Comparison of ENCODE assay signal across 9 cellular contexts in the genomic region with DNA sequence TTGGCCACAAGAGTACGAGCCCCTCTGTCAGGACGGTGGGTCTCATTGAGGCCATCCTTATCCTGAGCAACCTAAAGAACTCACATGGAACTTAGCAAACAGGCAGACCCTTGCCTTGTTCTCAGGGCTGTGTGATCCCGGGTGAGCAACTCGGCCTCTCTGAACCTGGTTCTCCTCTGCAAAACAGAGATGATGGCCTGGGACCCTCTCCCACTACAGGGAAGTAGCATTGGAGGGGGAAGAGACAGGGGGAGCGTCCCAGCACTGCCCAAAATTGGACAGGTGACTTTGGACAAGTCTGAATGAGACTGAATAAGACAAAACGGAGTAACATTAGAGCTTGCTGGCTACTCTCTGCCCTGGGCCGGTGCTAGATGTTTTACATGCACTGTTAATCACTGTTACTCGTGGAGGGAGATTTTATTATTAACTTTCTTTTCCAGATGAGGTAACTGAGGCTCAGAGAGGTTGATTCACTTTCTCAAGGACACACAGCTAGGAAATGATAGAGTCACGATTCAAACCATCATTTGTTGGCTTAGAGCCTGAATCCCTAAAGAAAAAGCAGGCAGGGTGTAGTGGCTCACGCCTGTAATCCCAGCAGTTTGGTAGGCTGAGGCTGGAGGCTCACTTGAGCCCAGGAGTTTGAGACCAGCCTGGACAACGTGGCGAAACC.
DNase-seq lines count a peak whose midpoint lies in the region; ATAC-seq, FAIRE-seq and TF ChIP-seq lines count a peak whose summit lies in the region.
"Had no signal": no experiment of that assay in that cellular context is flagged by ENCODE, and none has a peak within 500 bp of the region (broad histone marks: within the 10 kb centered on the region; RNA-seq: fewer than 3 reads in every experiment).

No MANE protein-coding gene starts in this region.

- POLR2A ChIA-PET in AG04450 (lab: Yijun Ruan, JAX), result interaction anchor here (0.5 to 3.2 kb wide), 9 partner anchors 10 to 345 kb away, joined by 3 to 29 read pairs (median 8); partner anchors contain the start of gene IER5L

- intact Hi-C loops in pancreas (cut with DNase I), result loop anchor here in 1 of 3 donors (10.0 kb wide), 1 partner anchor 310 kb away; the partner anchor contains the start of gene IER5L

- FAIRE-seq in pancreas (lab: Jason Lieb, UNC), result no peak
- FAIRE-seq: islet of Langerhans had no signal

- peaks cover 34% of the 10 kb centered on the region for H3K4me1 ChIP-seq in RWPE2 (ENCODE audit: insufficient read depth, poor library complexity, severe bottlenecking)
- H3K4me1 ChIP-seq in pancreas, result peaks cover 34 to 49% (median 43%) of the 10 kb centered on the region in 3 donors

- 74 to 78% methylated on average over 12 of the region's 12 CpGs for WGBS in pancreas, 2 donors

- H3K9me3 ChIP-seq in AG04450 (ENCODE audit: control insufficient read depth, insufficient read depth, low read length), result no peaks in the 10 kb centered on the region
- no peaks in the 10 kb centered on the region for H3K9me3 ChIP-seq in RWPE2 (ENCODE audit: severe bottlenecking)
- no peaks in the 10 kb centered on the region for H3K9me3 ChIP-seq in pancreas

- H3K9me3 Mint-ChIP-seq in T-helper 2 cell treated with Interferon-gamma antibody and Interleukin-4, amounts not matched to agents 5 μg/mL and 100 μg/mL, for 36 hours, result no peaks in the 10 kb centered on the region

- H3K4me1 Mint-ChIP-seq in T-helper 2 cell treated with Interferon-gamma antibody and Interleukin-4, amounts not matched to agents 5 μg/mL and 100 μg/mL, for 36 hours (ENCODE audit: low read depth), result peaks cover 24% of the 10 kb centered on the region

- H3K27ac ChIP-seq in AG04450 (ENCODE audit: low read depth, low read length), result peak overlapping the region; percentile 100
- H3K27ac ChIP-seq in RWPE2 (ENCODE audit: poor library complexity, severe bottlenecking), result peak overlapping the region; percentile 96
- peak overlapping the region; percentile 99 to 100 (median 100) for H3K27ac ChIP-seq in pancreas

- H3K27ac Mint-ChIP-seq in T-helper 2 cell treated with Interferon-gamma antibody and Interleukin-4, amounts not matched to agents 5 μg/mL and 100 μg/mL, for 36 hours, result no peak overlapping the region

- CTCF ChIA-PET in AG04450 (lab: Charles Lee), result interaction anchor here (1.4 to 1.9 kb wide), 2 partner anchors 127 to 342 kb away, joined by 5 to 7 read pairs; no protein-coding TSS in a partner anchor

- H3K36me3 Mint-ChIP-seq in T-helper 2 cell treated with Interferon-gamma antibody and Interleukin-4, amounts not matched to agents 5 μg/mL and 100 μg/mL, for 36 hours (ENCODE audit: low read depth), result peaks cover 3% of the 10 kb centered on the region

- H3K36me3 ChIP-seq in RWPE2 (ENCODE audit: low read depth) (no peaks in the 10 kb centered on the region), pancreas (no peaks in the 10 kb centered on the region)

- H3K4me3 Mint-ChIP-seq in T-helper 2 cell treated with Interferon-gamma antibody and Interleukin-4, amounts not matched to agents 5 μg/mL and 100 μg/mL, for 36 hours, result no peak overlapping the region

- H3K4me3 ChIP-seq in AG04450 (ENCODE audit: low read depth, low read length) (no peak overlapping the region), RWPE2 (ENCODE audit: severe bottlenecking) (no peak overlapping the region), epithelial cell of proximal tubule (ENCODE audit: low read depth, low read length) (peak overlapping the region; percentile 40), pancreas (no peak overlapping the region)

- peaks cover 4% of the 10 kb centered on the region for H3K27me3 Mint-ChIP-seq in T-helper 2 cell treated with Interferon-gamma antibody and Interleukin-4, amounts not matched to agents 5 μg/mL and 100 μg/mL, for 36 hours (ENCODE audit: low read depth)

- DNase-seq in AG04450 (ENCODE audit: low read depth, low spot score), result no peak
- DNase-seq in RWPE2 (ENCODE audit: low spot score), result no peak
- DNase-seq in epithelial cell of proximal tubule (ENCODE audit: low read depth), result no peak
- peak in 1 of 6 donors; percentile 53 for DNase-seq in pancreas
- DNase-seq in DMS79 (lab: John Stamatoyannopoulos, UW), result no peak
- no peak for DNase-seq in glomerular visceral epithelial cell (ENCODE audit: extremely low spot score)
- no peak for DNase-seq in T-helper 2 cell treated with Interferon-gamma antibody and Interleukin-4, amounts not matched to agents 5 μg/mL and 100 μg/mL, for 36 hours (ENCODE audit: low spot score)
- no peak for DNase-seq in NCI-H146 treated with DMSO at 0.1 percent for 48 hours (lab: John Stamatoyannopoulos, UW; ENCODE audit: unreplicated experiment)

- ATAC-seq in RWPE2 (ENCODE audit: low read depth) (no peak), pancreas (no peak)

- no peaks in the 10 kb centered on the region for H3K27me3 ChIP-seq in AG04450 (ENCODE audit: control insufficient read depth, insufficient read depth, low read length)
- no peaks in the 10 kb centered on the region for H3K27me3 ChIP-seq in RWPE2 (ENCODE audit: insufficient read depth, poor library complexity, severe bottlenecking)
- H3K27me3 ChIP-seq in pancreas, result no peaks in the 10 kb centered on the region

- TF ChIP-seq CTCF in AG04450 (IDR thresholded peaks at IDR 0.05; ENCODE audit: low read depth, low read length) (no peak), RWPE2 (IDR thresholded peaks at IDR 0.05; ENCODE audit: poor library complexity, severe bottlenecking) (no peak), epithelial cell of proximal tubule (conservative IDR thresholded peaks at IDR 0.05; ENCODE audit: low read depth, low read length) (no peak), pancreas (IDR thresholded peaks at IDR 0.05) (no peak)
